In genomic region chr21:45303111-45303615, GRCh38 we compare ENCODE assay signal across 1 cellular context.
TF ChIP-seq lines count a peak whose summit lies in the region.

No MANE protein-coding gene starts in this region.

TF ChIP-seq in SK-N-SH treated with all-trans-retinoic acid at 6 μM for 48 hours, 23 proteins besides CTCF, POLR2A, EP300 and RAD21 (continued from another document):
- TF ChIP-seq ISL1 (CRISPR knock-in tag; IDR thresholded peaks at IDR 0.05) = no peak
- TF ChIP-seq TCF4 (CRISPR knock-in tag; IDR thresholded peaks at IDR 0.05; ENCODE audit: borderline replicate concordance) = no peak
- TF ChIP-seq OSR1 (CRISPR knock-in tag; IDR thresholded peaks at IDR 0.05) = no peak
- no peak for TF ChIP-seq POU6F1 (CRISPR knock-in tag; IDR thresholded peaks at IDR 0.05; ENCODE audit: borderline replicate concordance, low read depth)
- no peak for TF ChIP-seq TOX (CRISPR knock-in tag; IDR thresholded peaks at IDR 0.05; ENCODE audit: borderline replicate concordance)
- TF ChIP-seq TSHZ2 (CRISPR knock-in tag; IDR thresholded peaks at IDR 0.05) = no peak
- no peak for TF ChIP-seq SNAI2 (CRISPR knock-in tag; IDR thresholded peaks at IDR 0.05)
- no peak for TF ChIP-seq ZFP3 (CRISPR knock-in tag; IDR thresholded peaks at IDR 0.05)
- no peak for TF ChIP-seq ZNF70 (CRISPR knock-in tag; IDR thresholded peaks at IDR 0.05)
- TF ChIP-seq ARNTL (CRISPR knock-in tag; IDR thresholded peaks at IDR 0.05; ENCODE audit: borderline replicate concordance, low read depth) = no peak
- no peak for TF ChIP-seq RARB (CRISPR knock-in tag; IDR thresholded peaks at IDR 0.05)
- no peak for TF ChIP-seq ESRRG (CRISPR knock-in tag; IDR thresholded peaks at IDR 0.05)
- no peak for TF ChIP-seq CSRNP3 (CRISPR knock-in tag; IDR thresholded peaks at IDR 0.05)
- TF ChIP-seq ZFP30 (CRISPR knock-in tag; IDR thresholded peaks at IDR 0.05) = no peak
- TF ChIP-seq ZNF8 (CRISPR knock-in tag; IDR thresholded peaks at IDR 0.05) = no peak
TF ChIP-seq in SK-N-SH treated with all-trans-retinoic acid at 6 μM for 48 hours: peak in this region for 0.
